Comparison of ENCODE assay signal across 8 cellular contexts in the genomic region with DNA sequence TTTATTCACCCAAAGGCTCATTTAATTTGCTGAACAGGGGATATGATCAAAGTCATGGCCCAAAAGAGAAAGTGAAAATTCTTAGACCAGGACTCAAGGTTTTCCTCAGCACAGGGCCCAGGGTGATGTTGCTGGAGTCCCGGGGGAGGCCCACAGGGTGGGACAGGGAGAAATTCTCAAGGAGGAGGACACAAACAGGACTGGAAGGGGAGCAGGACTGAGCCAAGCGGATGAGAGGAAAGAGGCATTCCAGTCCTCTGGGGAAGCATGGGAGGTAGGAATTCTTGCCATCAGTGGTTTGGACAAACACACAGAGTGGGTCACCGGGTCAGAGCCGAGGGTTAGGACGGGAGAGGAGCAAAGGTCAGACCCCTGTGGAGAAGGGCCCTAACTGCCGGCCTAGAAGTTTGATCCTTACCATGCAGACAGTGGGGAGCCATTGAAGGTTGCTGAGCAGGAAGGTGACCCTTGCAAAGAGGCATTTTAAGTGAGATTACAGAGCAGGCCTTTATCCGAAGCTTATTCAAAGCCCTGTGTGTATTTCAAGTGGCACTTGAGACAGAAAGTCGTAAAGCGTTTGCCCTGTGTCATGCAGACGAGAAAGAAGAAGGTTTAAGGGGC.
A peak's percentile ranks its signal among the peaks of the same experiment; 100 is the strongest.
DNase-seq lines count a peak whose midpoint lies in the region; ATAC-seq and TF ChIP-seq lines count a peak whose summit lies in the region.

No MANE protein-coding gene starts in this region.

- H3K27ac ChIP-seq in liver (ENCODE audit: low read depth in 1 of 2, low read length in 2 of 2) = peak overlapping the region; percentile 90 to 97
- peak overlapping the region; percentile 97 for H3K27ac ChIP-seq in subcutaneous abdominal adipose tissue (ENCODE audit: low read depth, low read length)

- H3K27me3 Mint-ChIP-seq in activated CD4-positive, alpha-beta T cell treated with anti-CD3 and anti-CD28 coated beads for 36 hours = no peaks in the 10 kb centered on the region
- H3K27me3 Mint-ChIP-seq in activated naive CD8-positive, alpha-beta T cell = no peaks in the 10 kb centered on the region

- H3K4me3 ChIP-seq in liver (ENCODE audit: low read depth in 1 of 3, low read length in 3 of 3) (no peak overlapping the region), subcutaneous abdominal adipose tissue (ENCODE audit: low read depth in 1 of 5, low read length in 5 of 5) (peak overlapping the region in 3 of 5 donors; percentile 21 to 33 (median 23))

- DNase-seq in activated CD4-positive, alpha-beta T cell treated with anti-CD3 and anti-CD28 coated beads for 36 hours = no peak
- DNase-seq in activated CD4-positive, alpha-beta T cell treated with anti-CD3 and anti-CD28 coated beads for 1 hour = no peak
- DNase-seq in stimulated activated CD4-positive, alpha-beta T cell treated with anti-CD3 and anti-CD28 coated beads, Interleukin-4, amount 100 ng/mL, for 4 hours = no peak

- intact Hi-C loops in activated CD4-positive, alpha-beta T cell treated with anti-CD3 and anti-CD28 coated beads for 36 hours (cut with DNase I, micrococcal nuclease) = no loop called here

- no peaks in the 10 kb centered on the region for H3K27me3 ChIP-seq in liver (ENCODE audit: control insufficient read depth in 4 of 4, insufficient read depth in 4 of 4, low read length in 3 of 4)
- H3K27me3 ChIP-seq in subcutaneous abdominal adipose tissue (ENCODE audit: control insufficient read depth in 5 of 5, insufficient read depth in 4 of 5, low read length in 5 of 5) = no peaks in the 10 kb centered on the region

- H3K4me1 ChIP-seq in liver (ENCODE audit: control insufficient read depth in 4 of 4, insufficient read depth in 4 of 4, low read length in 3 of 4) = peaks cover 15 to 50% (median 33%) of the 10 kb centered on the region in 4 donors
- H3K4me1 ChIP-seq in subcutaneous abdominal adipose tissue (ENCODE audit: control insufficient read depth in 5 of 5, insufficient read depth in 5 of 5, low read length in 5 of 5) = peaks cover 26 to 67% (median 54%) of the 10 kb centered on the region in 5 donors

- WGBS in liver = 35% methylated on average over 10 of the region's 10 CpGs

- H3K9ac ChIP-seq in liver (ENCODE audit: low read depth in 1 of 2, low read length in 2 of 2) (peak overlapping the region in 1 of 2 donors; percentile 33), subcutaneous abdominal adipose tissue (ENCODE audit: low read length in 5 of 5) (peak overlapping the region; percentile 19 to 60 (median 34))

- no peaks in the 10 kb centered on the region for H3K36me3 ChIP-seq in liver (ENCODE audit: control insufficient read depth in 4 of 4, insufficient read depth in 3 of 4, low read depth in 1 of 4, low read length in 3 of 4)
- H3K36me3 ChIP-seq in subcutaneous abdominal adipose tissue (ENCODE audit: control insufficient read depth in 5 of 5, insufficient read depth in 5 of 5, low read length in 5 of 5) = peaks cover 0 to 4% (median 3%) of the 10 kb centered on the region in 5 donors

- H3K9me3 ChIP-seq in liver (ENCODE audit: control insufficient read depth in 4 of 4, low read length in 3 of 4) = no peaks in the 10 kb centered on the region
- H3K9me3 ChIP-seq in subcutaneous abdominal adipose tissue (ENCODE audit: control insufficient read depth in 5 of 5, low read length in 5 of 5) = no peaks in the 10 kb centered on the region

- ATAC-seq in activated CD4-positive, alpha-beta T cell treated with anti-CD3 and anti-CD28 coated beads for 36 hours = no peak
- no peak for ATAC-seq in HG02678 (IDR thresholded peaks at IDR 0.05; ENCODE audit: unreplicated experiment)
- ATAC-seq in HG02840 (IDR thresholded peaks at IDR 0.05; ENCODE audit: low FRiP score, unreplicated experiment) = no peak

- CTCF ChIA-PET in activated CD4-positive, alpha-beta T cell treated with anti-CD3 and anti-CD28 coated beads for 36 hours (lab: Charles Lee) = interaction anchor here (0.9 to 6.4 kb wide), 6 partner anchors 11 to 42 kb away, joined by 3 to 68 read pairs (median 5); a partner anchor contains a TSS

- H3K9me3 Mint-ChIP-seq in activated CD4-positive, alpha-beta T cell treated with anti-CD3 and anti-CD28 coated beads for 36 hours (ENCODE audit: low read depth) = no peaks in the 10 kb centered on the region
- no peaks in the 10 kb centered on the region for H3K9me3 Mint-ChIP-seq in activated naive CD8-positive, alpha-beta T cell (ENCODE audit: low read depth)

- no peak overlapping the region for H3K4me3 Mint-ChIP-seq in activated CD4-positive, alpha-beta T cell treated with anti-CD3 and anti-CD28 coated beads for 36 hours
- H3K4me3 Mint-ChIP-seq in activated naive CD8-positive, alpha-beta T cell = peak overlapping the region; percentile 95

- H3K4me1 Mint-ChIP-seq in activated CD4-positive, alpha-beta T cell treated with anti-CD3 and anti-CD28 coated beads for 36 hours = peaks cover 58% of the 10 kb centered on the region
- H3K4me1 Mint-ChIP-seq in activated naive CD8-positive, alpha-beta T cell (ENCODE audit: low read depth) = peaks cover 69% of the 10 kb centered on the region

- POLR2A ChIA-PET in activated CD4-positive, alpha-beta T cell treated with anti-CD3 and anti-CD28 coated beads for 36 hours (lab: Charles Lee) = no interaction called here

- H3K27ac Mint-ChIP-seq in activated CD4-positive, alpha-beta T cell treated with anti-CD3 and anti-CD28 coated beads for 36 hours = peak overlapping the region; percentile 90
- H3K27ac Mint-ChIP-seq in activated naive CD8-positive, alpha-beta T cell = peak overlapping the region; percentile 96

- H3K36me3 Mint-ChIP-seq in activated CD4-positive, alpha-beta T cell treated with anti-CD3 and anti-CD28 coated beads for 36 hours (ENCODE audit: low read depth) = peaks cover 14% of the 10 kb centered on the region
- H3K36me3 Mint-ChIP-seq in activated naive CD8-positive, alpha-beta T cell = no peaks in the 10 kb centered on the region

- peak; percentile 17 to 57 for TF ChIP-seq RAD21 in liver (IDR thresholded peaks at IDR 0.05)

- TF ChIP-seq CTCF in liver (IDR thresholded peaks at IDR 0.05; ENCODE audit: low read depth, low read length, missing input control) = no peak

TF ChIP-seq in liver, 16 proteins besides CTCF, POLR2A, EP300 and RAD21:
- TF ChIP-seq RXRA (IDR thresholded peaks at IDR 0.05) (peak; percentile 85 to 92), HNF4G (IDR thresholded peaks at IDR 0.05) (peak; percentile 62), EGR1 (IDR thresholded peaks at IDR 0.05; ENCODE audit: low read depth in 2 of 2) (peak in 1 of 2 donors; percentile 63), NR2F2 (IDR thresholded peaks at IDR 0.05) (peak; percentile 96), YY1 (IDR thresholded peaks at IDR 0.05) (peak; percentile 43), FOXA1 (IDR thresholded peaks at IDR 0.05) (no peak), HNF4A (conservative IDR thresholded peaks at IDR 0.05) (peak; percentile 84 to 85), FOXA2 (IDR thresholded peaks at IDR 0.05) (no peak), SP1 (IDR thresholded peaks at IDR 0.05) (peak; percentile 78)
- TF ChIP-seq, protein P1, sequence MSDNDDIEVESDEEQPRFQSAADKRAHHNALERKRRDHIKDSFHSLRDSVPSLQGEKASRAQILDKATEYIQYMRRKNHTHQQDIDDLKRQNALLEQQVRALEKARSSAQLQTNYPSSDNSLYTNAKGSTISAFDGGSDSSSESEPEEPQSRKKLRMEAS (IDR thresholded peaks at IDR 0.05) = peak; percentile 72
- TF ChIP-seq, protein P2, sequence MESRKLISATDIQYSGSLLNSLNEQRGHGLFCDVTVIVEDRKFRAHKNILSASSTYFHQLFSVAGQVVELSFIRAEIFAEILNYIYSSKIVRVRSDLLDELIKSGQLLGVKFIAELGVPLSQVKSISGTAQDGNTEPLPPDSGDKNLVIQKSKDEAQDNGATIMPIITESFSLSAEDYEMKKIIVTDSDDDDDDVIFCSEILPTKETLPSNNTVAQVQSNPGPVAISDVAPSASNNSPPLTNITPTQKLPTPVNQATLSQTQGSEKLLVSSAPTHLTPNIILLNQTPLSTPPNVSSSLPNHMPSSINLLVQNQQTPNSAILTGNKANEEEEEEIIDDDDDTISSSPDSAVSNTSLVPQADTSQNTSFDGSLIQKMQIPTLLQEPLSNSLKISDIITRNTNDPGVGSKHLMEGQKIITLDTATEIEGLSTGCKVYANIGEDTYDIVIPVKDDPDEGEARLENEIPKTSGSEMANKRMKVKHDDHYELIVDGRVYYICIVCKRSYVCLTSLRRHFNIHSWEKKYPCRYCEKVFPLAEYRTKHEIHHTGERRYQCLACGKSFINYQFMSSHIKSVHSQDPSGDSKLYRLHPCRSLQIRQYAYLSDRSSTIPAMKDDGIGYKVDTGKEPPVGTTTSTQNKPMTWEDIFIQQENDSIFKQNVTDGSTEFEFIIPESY (IDR thresholded peaks at IDR 0.05) = no peak

Comparison
In these comparisons a context has a peak if more than half of its experiments do, and no peak if none do; other contexts are left out.
1. H3K4me3 ChIP-seq: peak in subcutaneous abdominal adipose tissue (3 of 5); none in liver (0 of 3).